In genomic region chr13:42401376-42401775, GRCh38 we compare ENCODE assay signal across 23 cellular contexts.
DNase-seq lines count a peak whose midpoint lies in the region; ATAC-seq and TF ChIP-seq lines count a peak whose summit lies in the region.
"Had no signal": no experiment of that assay in that cellular context is flagged by ENCODE, and none has a peak within 500 bp of the region (broad histone marks: within the 10 kb centered on the region; RNA-seq: fewer than 3 reads in every experiment).

No MANE protein-coding gene starts in this region.

- H3K27me3 Mint-ChIP-seq in activated CD4-positive, alpha-beta T cell treated with anti-CD3 and anti-CD28 coated beads, Interleukin-2, amount 10 ng/mL, durations not matched to agents 24 days and 14 days, result no peaks in the 10 kb centered on the region
- H3K27me3 Mint-ChIP-seq in progenitor cell of endocrine pancreas, result peaks cover 3% of the 10 kb centered on the region
- H3K27me3 Mint-ChIP-seq: activated naive CD8-positive, alpha-beta T cell treated with anti-CD3 and anti-CD28 coated beads, Interleukin-2, amount 10 ng/mL, durations not matched to agents 7 days and 5 days; activated T-cell treated with anti-CD3 and anti-CD28 coated beads, Interleukin-2, amount 50 U/mL, for 24 hours had no signal

- peaks cover 76% of the 10 kb centered on the region for H3K4me1 Mint-ChIP-seq in activated CD4-positive, alpha-beta T cell treated with anti-CD3 and anti-CD28 coated beads, Interleukin-2, amount 10 ng/mL, durations not matched to agents 24 days and 14 days
- no peaks in the 10 kb centered on the region for H3K4me1 Mint-ChIP-seq in progenitor cell of endocrine pancreas (ENCODE audit: low read depth)

- H3K27ac ChIP-seq in RWPE1, result no peak overlapping the region
- H3K27ac ChIP-seq: body of pancreas, C4-2B, KMS-11, suprapubic skin had no signal

- CTCF ChIA-PET in RWPE1 (lab: Yijun Ruan, JAX), result no interaction called here

- intact Hi-C loops in activated CD4-positive, alpha-beta T cell treated with anti-CD3 and anti-CD28 coated beads, Interleukin-2, amount 10 ng/mL, durations not matched to agents 24 days and 14 days (cut with micrococcal nuclease), result no loop called here

- DNase-seq in activated CD4-positive, alpha-beta T cell treated with anti-CD3 and anti-CD28 coated beads, Interleukin-2, amount 10 ng/mL, durations not matched to agents 24 days and 14 days, result no peak
- DNase-seq in activated CD4-positive, alpha-beta T cell treated with anti-CD3 and anti-CD28 coated beads, Interleukin-2, amount 50 U/mL, for 48 hours, result no peak
- DNase-seq in RWPE1 (ENCODE audit: low spot score), result peak; percentile 9
- DNase-seq in kidney tubule cell (ENCODE audit: low spot score), result peak; percentile 67
- DNase-seq in progenitor cell of endocrine pancreas (ENCODE audit: low spot score, unreplicated experiment), result no peak
- no peak for DNase-seq in AML-193 (lab: John Stamatoyannopoulos, UW)
- DNase-seq in SKM-1 treated with dmso at 0.1 percent for 144 hours (lab: John Stamatoyannopoulos, UW; ENCODE audit: unreplicated experiment), result no peak
- DNase-seq: activated CD8-positive, alpha-beta memory T cell treated with anti-CD3 and anti-CD28 coated beads for 24 hours; activated naive CD8-positive, alpha-beta T cell treated with anti-CD3 and anti-CD28 coated beads, Interleukin-2, amount 10 ng/mL, durations not matched to agents 7 days and 5 days; activated T-cell treated with anti-CD3 and anti-CD28 coated beads, Interleukin-2, amount 50 U/mL, for 24 hours; body of pancreas; effector CD8-positive, alpha-beta T cell; hippocampal formation; NCI-H2081 treated with DMSO at 0.1 percent for 48 hours; NCI-H524 treated with DMSO at 0.1 percent for 48 hours; posterior cingulate gyrus; T1000 had no signal

- POLR2A ChIA-PET in RWPE1 (lab: Yijun Ruan, JAX; ENCODE audit: low non-redundant PET), result no interaction called here

- H3K27ac Mint-ChIP-seq in activated CD4-positive, alpha-beta T cell treated with anti-CD3 and anti-CD28 coated beads, Interleukin-2, amount 10 ng/mL, durations not matched to agents 24 days and 14 days, result peak overlapping the region; percentile 16
- no peak overlapping the region for H3K27ac Mint-ChIP-seq in progenitor cell of endocrine pancreas
- H3K27ac Mint-ChIP-seq: activated naive CD8-positive, alpha-beta T cell treated with anti-CD3 and anti-CD28 coated beads, Interleukin-2, amount 10 ng/mL, durations not matched to agents 7 days and 5 days; WTC11 had no signal

- no peak overlapping the region for H3K4me3 Mint-ChIP-seq in activated CD4-positive, alpha-beta T cell treated with anti-CD3 and anti-CD28 coated beads, Interleukin-2, amount 10 ng/mL, durations not matched to agents 24 days and 14 days
- no peak overlapping the region for H3K4me3 Mint-ChIP-seq in progenitor cell of endocrine pancreas (ENCODE audit: low read depth)
- H3K4me3 Mint-ChIP-seq: activated naive CD8-positive, alpha-beta T cell treated with anti-CD3 and anti-CD28 coated beads, Interleukin-2, amount 10 ng/mL, durations not matched to agents 7 days and 5 days; activated T-cell treated with anti-CD3 and anti-CD28 coated beads, Interleukin-2, amount 50 U/mL, for 24 hours; WTC11 had no signal

- TF ChIP-seq CTCF in RWPE1 (conservative IDR thresholded peaks at IDR 0.05; ENCODE audit: low read depth) (no peak), progenitor cell of endocrine pancreas (IDR thresholded peaks at IDR 0.05; ENCODE audit: unreplicated experiment) (no peak)

- peaks cover 18% of the 10 kb centered on the region for H3K9me3 Mint-ChIP-seq in activated CD4-positive, alpha-beta T cell treated with anti-CD3 and anti-CD28 coated beads, Interleukin-2, amount 10 ng/mL, durations not matched to agents 24 days and 14 days
- H3K9me3 Mint-ChIP-seq in progenitor cell of endocrine pancreas (ENCODE audit: low read depth), result no peaks in the 10 kb centered on the region

- H3K36me3 Mint-ChIP-seq in activated CD4-positive, alpha-beta T cell treated with anti-CD3 and anti-CD28 coated beads, Interleukin-2, amount 10 ng/mL, durations not matched to agents 24 days and 14 days (ENCODE audit: low read depth), result peaks cover 67% of the 10 kb centered on the region
- H3K36me3 Mint-ChIP-seq in progenitor cell of endocrine pancreas (ENCODE audit: insufficient read depth), result no peaks in the 10 kb centered on the region
- H3K36me3 Mint-ChIP-seq: WTC11 had no signal

- ATAC-seq in GM18861 (IDR thresholded peaks at IDR 0.05; ENCODE audit: unreplicated experiment), result peak; percentile 21
- ATAC-seq: body of pancreas, esophagus mucosa, WTC11 had no signal

Comparison
In these comparisons a context has a peak if more than half of its experiments do, and no peak if none do; other contexts are left out.
1. DNase-seq: peak in RWPE1 (single experiment) and kidney tubule cell (single experiment); none in activated CD4-positive, alpha-beta T cell treated with anti-CD3 and anti-CD28 coated beads, Interleukin-2, amount 10 ng/mL, durations not matched to agents 24 days and 14 days (single experiment), activated CD4-positive, alpha-beta T cell treated with anti-CD3 and anti-CD28 coated beads, Interleukin-2, amount 50 U/mL, for 48 hours (0 of 2), progenitor cell of endocrine pancreas (single experiment), AML-193 (0 of 2) and SKM-1 treated with dmso at 0.1 percent for 144 hours (single experiment).